ENCODE assay signal across 8 cellular contexts in genomic region chr4:152500798-152501434, GRCh38. TPM values are rescaled to one million over a fixed set of nuclear protein-coding genes. Genes with fewer than 3 reads are reported as not detected.
A peak's percentile ranks its signal among the peaks of the same experiment; 100 is the strongest.
DNase-seq lines count a peak whose midpoint lies in the region; ATAC-seq and TF ChIP-seq lines count a peak whose summit lies in the region.

No MANE protein-coding gene starts in this region.

- no peaks in the 10 kb centered on the region for H3K9me3 Mint-ChIP-seq in activated CD4-positive, alpha-beta memory T cell treated with anti-CD3 and anti-CD28 coated beads, Interleukin-2, amount 10 ng/mL, durations not matched to agents 7 days and 5 days
- no peaks in the 10 kb centered on the region for H3K9me3 Mint-ChIP-seq in neural crest cell

- POLR2A ChIA-PET in activated CD4-positive, alpha-beta memory T cell treated with anti-CD3 and anti-CD28 coated beads, Interleukin-2, amount 10 ng/mL, durations not matched to agents 7 days and 5 days (lab: Charles Lee): interaction anchor here (0.9 to 5.4 kb wide), 8 partner anchors 10 to 232 kb away, joined by 3 to 55 read pairs (median 4); partner anchors contain the start of gene FBXW7

- peaks cover 3% of the 10 kb centered on the region for H3K36me3 Mint-ChIP-seq in activated CD4-positive, alpha-beta memory T cell treated with anti-CD3 and anti-CD28 coated beads, Interleukin-2, amount 10 ng/mL, durations not matched to agents 7 days and 5 days (ENCODE audit: low read depth)
- H3K36me3 Mint-ChIP-seq in neural crest cell (ENCODE audit: low read depth): no peaks in the 10 kb centered on the region

- no peaks in the 10 kb centered on the region for H3K27me3 Mint-ChIP-seq in activated CD4-positive, alpha-beta memory T cell treated with anti-CD3 and anti-CD28 coated beads, Interleukin-2, amount 10 ng/mL, durations not matched to agents 7 days and 5 days
- H3K27me3 Mint-ChIP-seq in neural crest cell (ENCODE audit: low read depth): no peaks in the 10 kb centered on the region

- CTCF ChIA-PET in activated CD4-positive, alpha-beta memory T cell treated with anti-CD3 and anti-CD28 coated beads, Interleukin-2, amount 10 ng/mL, durations not matched to agents 7 days and 5 days (lab: Charles Lee): interaction anchor here (0.5 to 10.1 kb wide), 49 partner anchors 9 to 627 kb away, joined by 3 to 155 read pairs (median 4); partner anchors contain the start of genes ARFIP1, FBXW7 and TIGD4

- peak; percentile 39 for DNase-seq in COLO668 (lab: John Stamatoyannopoulos, UW; ENCODE audit: unreplicated experiment)
- peak; percentile 37 for DNase-seq in NCI-H510A treated with DMSO at 0.1 percent for 48 hours (lab: John Stamatoyannopoulos, UW)
- DNase-seq in activated CD4-positive, alpha-beta memory T cell treated with anti-CD3 and anti-CD28 coated beads, Interleukin-2, amount 10 ng/mL, durations not matched to agents 7 days and 5 days: peak; percentile 51
- peak; percentile 83 for DNase-seq in fibroblast of gingiva (ENCODE audit: low read depth)
- peak; percentile 72 for DNase-seq in neural crest cell (ENCODE audit: low read depth, low spot score)
- DNase-seq in cortex of kidney (lab: John Stamatoyannopoulos, UW): no peak

- H3K4me3 Mint-ChIP-seq in activated CD4-positive, alpha-beta memory T cell treated with anti-CD3 and anti-CD28 coated beads, Interleukin-2, amount 10 ng/mL, durations not matched to agents 7 days and 5 days: no peak overlapping the region
- no peak overlapping the region for H3K4me3 Mint-ChIP-seq in neural crest cell

- H3K27ac Mint-ChIP-seq in activated CD4-positive, alpha-beta memory T cell treated with anti-CD3 and anti-CD28 coated beads, Interleukin-2, amount 10 ng/mL, durations not matched to agents 7 days and 5 days: no peak overlapping the region
- no peak overlapping the region for H3K27ac Mint-ChIP-seq in neural crest cell (ENCODE audit: unreplicated experiment)

- H3K4me1 Mint-ChIP-seq in activated CD4-positive, alpha-beta memory T cell treated with anti-CD3 and anti-CD28 coated beads, Interleukin-2, amount 10 ng/mL, durations not matched to agents 7 days and 5 days: peaks cover 25% of the 10 kb centered on the region
- H3K4me1 Mint-ChIP-seq in neural crest cell: peaks cover 15% of the 10 kb centered on the region

- TF ChIP-seq CTCF in neural crest cell (conservative IDR thresholded peaks at IDR 0.05): peak; percentile 93

- peak; percentile 47 for ATAC-seq in GM19023 (IDR thresholded peaks at IDR 0.05; ENCODE audit: unreplicated experiment)
- peak; percentile 56 for ATAC-seq in HG03342 (IDR thresholded peaks at IDR 0.05; ENCODE audit: unreplicated experiment)

RNA-seq across cellular contexts. Expression of gene FBXW7, which starts 35.0 kb away (rescaled TPM):
- total RNA-seq in activated CD4-positive, alpha-beta memory T cell treated with anti-CD3 and anti-CD28 coated beads, Interleukin-2, amount 10 ng/mL, durations not matched to agents 7 days and 5 days: 10 to 100 TPM; 59.8 to 66.8 TPM
- total RNA-seq in neural crest cell: 33.4 and 42.4 TPM in 2 replicates
